11 cellular contexts compared by ENCODE assay signal in the genomic region with DNA sequence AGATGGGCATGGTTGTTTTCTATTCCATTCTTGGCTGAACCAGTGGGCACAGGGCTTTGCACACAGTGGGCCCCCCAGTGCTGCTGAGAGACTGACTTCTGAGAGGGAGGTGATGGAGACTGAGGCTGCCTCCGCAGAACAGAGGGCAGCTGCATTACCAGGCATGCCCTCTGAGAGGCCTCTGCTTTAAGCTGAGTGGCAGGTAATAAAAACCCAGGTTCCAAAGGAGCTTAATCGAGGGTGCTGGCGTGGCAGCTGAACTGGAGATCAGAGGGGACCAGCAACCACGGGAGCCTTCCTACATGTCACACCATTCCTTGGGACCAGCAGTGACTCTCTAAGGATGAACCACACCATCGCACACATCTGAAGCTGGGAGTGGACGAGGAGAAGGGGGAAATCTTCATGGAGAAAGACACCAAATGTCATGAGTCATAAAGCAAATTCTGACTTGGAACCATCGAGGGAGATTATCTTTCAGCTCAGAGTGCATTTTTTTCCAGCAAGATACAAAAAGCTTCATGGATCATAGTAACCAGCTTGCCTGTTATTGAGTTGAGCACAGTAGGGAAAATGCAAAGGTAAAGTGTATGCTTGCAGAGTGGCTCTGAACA. TPM values are rescaled to one million over a fixed set of nuclear protein-coding genes. Genes with fewer than 3 reads are reported as not detected.
DNase-seq lines count a peak whose midpoint lies in the region; ATAC-seq and TF ChIP-seq lines count a peak whose summit lies in the region.
"Had no signal": no experiment of that assay in that cellular context is flagged by ENCODE, and none has a peak within 500 bp of the region (broad histone marks: within the 10 kb centered on the region; RNA-seq: fewer than 3 reads in every experiment).

No MANE protein-coding gene starts in this region.

- no peak overlapping the region for H2AFZ ChIP-seq in osteoblast (ENCODE audit: low read length)

- TF ChIP-seq CTCF in GM12872 (IDR thresholded peaks at IDR 0.05; ENCODE audit: insufficient read depth, low read depth, low read length) (peak; percentile 40; the same call in 2 of the 3 replicates), osteoblast (IDR thresholded peaks at IDR 0.05; ENCODE audit: extremely low read depth, low read depth, low read length) (peak; percentile 19), upper lobe of left lung (IDR thresholded peaks at IDR 0.05) (no peak)

- no peak for TF ChIP-seq EP300 in upper lobe of left lung (IDR thresholded peaks at IDR 0.05)

- H4K20me1 ChIP-seq in osteoblast (ENCODE audit: insufficient read depth, low read length): peaks cover 52% of the 10 kb centered on the region

- H3K9me3 ChIP-seq in osteoblast (ENCODE audit: low read depth, low read length) (no peaks in the 10 kb centered on the region), upper lobe of left lung (no peaks in the 10 kb centered on the region)

- peaks cover 11% of the 10 kb centered on the region for H3K4me1 ChIP-seq in osteoblast (ENCODE audit: insufficient read depth, low read length)
- H3K4me1 ChIP-seq in upper lobe of left lung: peaks cover 15 to 41% (median 29%) of the 10 kb centered on the region in 4 donors

- no peak overlapping the region for H3K4me3 ChIP-seq in osteoblast (ENCODE audit: insufficient read depth, low read length)
- no peak overlapping the region for H3K4me3 ChIP-seq in upper lobe of left lung

- peaks cover 98% of the 10 kb centered on the region for H3K79me2 ChIP-seq in osteoblast (ENCODE audit: insufficient read depth, low read length)

- ATAC-seq in upper lobe of left lung (ENCODE audit: low FRiP score in 2 of 2): no peak
- no peak for ATAC-seq in GM21447 (IDR thresholded peaks at IDR 0.05; ENCODE audit: unreplicated experiment)
- ATAC-seq in GM21737 (IDR thresholded peaks at IDR 0.05; ENCODE audit: unreplicated experiment): no peak

- H3K27me3 ChIP-seq in osteoblast (ENCODE audit: insufficient read depth, low read length) (no peaks in the 10 kb centered on the region), upper lobe of left lung (no peaks in the 10 kb centered on the region)

- H3K4me2 ChIP-seq in osteoblast (ENCODE audit: insufficient read depth, low read length): no peak overlapping the region

- DNase-seq in NCI-H510A (lab: John Stamatoyannopoulos, UW): peak; percentile 43
- DNase-seq in fibroblast of gingiva (ENCODE audit: low read depth): peak; percentile 37
- DNase-seq in osteoblast (ENCODE audit: insufficient read length, low spot score, missing footprints): peak; percentile 89
- DNase-seq in upper lobe of left lung: no peak
- DNase-seq in KG1 (lab: John Stamatoyannopoulos, UW): no peak
- DNase-seq: cerebellar nuclear complex, GDM1, NCI-H1417 treated with DMSO at 0.1 percent for 48 hours had no signal

- TF ChIP-seq POLR2A in upper lobe of left lung (IDR thresholded peaks at IDR 0.05): no peak

- peaks cover 11% of the 10 kb centered on the region for H3K36me3 ChIP-seq in osteoblast (ENCODE audit: insufficient read depth, low read length)
- H3K36me3 ChIP-seq in upper lobe of left lung: peaks cover 0 to 4% (median 0%) of the 10 kb centered on the region in 4 donors

- H3K27ac ChIP-seq in osteoblast (ENCODE audit: low read depth, low read length): no peak overlapping the region
- no peak overlapping the region for H3K27ac ChIP-seq in upper lobe of left lung

- WGBS in upper lobe of left lung, 2 donors: 85 to 88% methylated on average over 7 of the region's 7 CpGs

RNA-seq across cellular contexts. Expression of a gene that starts 24.6 kb away (rescaled TPM):
- total RNA-seq in osteoblast: 12.7 and 13.3 TPM in 2 replicates
- 10 to 100 TPM; 38.6 to 59.6 (median 45.9) TPM for total RNA-seq in upper lobe of left lung

Comparison
In these comparisons a context has a peak if more than half of its experiments do, and no peak if none do; other contexts are left out.
1. CTCF ChIP-seq: peak in GM12872 (single experiment) and osteoblast (single experiment); none in upper lobe of left lung (0 of 6).
2. DNase-seq: peak in NCI-H510A (single experiment), fibroblast of gingiva (single experiment) and osteoblast (single experiment); none in upper lobe of left lung (0 of 2) and KG1 (single experiment).